In genomic region chr13:106917024-106917491, GRCh38 we compare ENCODE assay signal across 8 cellular contexts.
DNase-seq lines count a peak whose midpoint lies in the region; ATAC-seq and TF ChIP-seq lines count a peak whose summit lies in the region.

No MANE protein-coding gene starts in this region.

- H3K4me3 ChIP-seq in esophagus squamous epithelium = peak overlapping the region; percentile 48 to 76 (median 63)
- H3K4me3 ChIP-seq in vagina = peak overlapping the region; percentile 48 to 76

- H3K4me1 ChIP-seq in esophagus squamous epithelium (peaks cover 0 to 19% (median 3%) of the 10 kb centered on the region in 3 donors), vagina (no peaks in the 10 kb centered on the region)

- no peak for ATAC-seq in GM19035 (IDR thresholded peaks at IDR 0.05; ENCODE audit: unreplicated experiment)

- H3K36me3 ChIP-seq in esophagus squamous epithelium (no peaks in the 10 kb centered on the region), vagina (no peaks in the 10 kb centered on the region)

- no peaks in the 10 kb centered on the region for H3K36me3 Mint-ChIP-seq in activated naive CD4-positive, alpha-beta T cell treated with anti-CD3 and anti-CD28 coated beads, Interleukin-2, amount 10 ng/mL, durations not matched to agents 7 days and 5 days
- H3K36me3 Mint-ChIP-seq in nephron (ENCODE audit: low read depth) = no peaks in the 10 kb centered on the region

- DNase-seq in activated naive CD4-positive, alpha-beta T cell treated with anti-CD3 and anti-CD28 coated beads, Interleukin-2, amount 10 ng/mL, durations not matched to agents 7 days and 5 days = no peak
- no peak for DNase-seq in activated naive CD4-positive, alpha-beta T cell (lab: John Stamatoyannopoulos, UW)
- DNase-seq in esophagus squamous epithelium (lab: John Stamatoyannopoulos, UW) (no peak), vagina (ENCODE audit: extremely low spot score in 2 of 2) (no peak), inferior parietal cortex (ENCODE audit: extremely low spot score) (no peak)
- DNase-seq in activated CD4-positive, alpha-beta T cell treated with anti-CD3 and anti-CD28 coated beads for 48 hours = no peak

- WGBS in esophagus squamous epithelium, 2 donors = 62 to 76% methylated on average over 14 to 18 of the region's 28 CpGs

- no peaks in the 10 kb centered on the region for H3K9me3 Mint-ChIP-seq in activated naive CD4-positive, alpha-beta T cell treated with anti-CD3 and anti-CD28 coated beads, Interleukin-2, amount 10 ng/mL, durations not matched to agents 7 days and 5 days
- H3K9me3 Mint-ChIP-seq in nephron = no peaks in the 10 kb centered on the region

- TF ChIP-seq CTCF in esophagus squamous epithelium (IDR thresholded peaks at IDR 0.05) = no peak
- no peak for TF ChIP-seq CTCF in nephron (IDR thresholded peaks at IDR 0.05; ENCODE audit: unreplicated experiment in 3 of 3)
- no peak for TF ChIP-seq CTCF in vagina (IDR thresholded peaks at IDR 0.05)

- CTCF ChIA-PET in activated naive CD4-positive, alpha-beta T cell treated with anti-CD3 and anti-CD28 coated beads, Interleukin-2, amount 10 ng/mL, durations not matched to agents 7 days and 5 days (lab: Charles Lee) = no interaction called here

- peak overlapping the region; percentile 69 for H3K4me3 Mint-ChIP-seq in activated naive CD4-positive, alpha-beta T cell treated with anti-CD3 and anti-CD28 coated beads, Interleukin-2, amount 10 ng/mL, durations not matched to agents 7 days and 5 days
- peak overlapping the region; percentile 86 to 87 (median 87) for H3K4me3 Mint-ChIP-seq in nephron

- H3K27me3 ChIP-seq in esophagus squamous epithelium = no peaks in the 10 kb centered on the region
- no peaks in the 10 kb centered on the region for H3K27me3 ChIP-seq in vagina

- H3K27ac ChIP-seq in esophagus squamous epithelium = peak overlapping the region; percentile 78 to 93 (median 88)
- H3K27ac ChIP-seq in vagina = peak overlapping the region; percentile 89

- no peak overlapping the region for H3K27ac Mint-ChIP-seq in activated naive CD4-positive, alpha-beta T cell treated with anti-CD3 and anti-CD28 coated beads, Interleukin-2, amount 10 ng/mL, durations not matched to agents 7 days and 5 days
- peak overlapping the region; percentile 55 to 91 (median 84) for H3K27ac Mint-ChIP-seq in nephron

- intact Hi-C loops in esophagus squamous epithelium (cut with DNase I) = no loop called here
- intact Hi-C loops in vagina (cut with DNase I) = loop anchor here (10.0 kb wide), 1 partner anchor 382 kb away; the partner anchor contains the start of gene EFNB2

- H3K4me1 Mint-ChIP-seq in activated naive CD4-positive, alpha-beta T cell treated with anti-CD3 and anti-CD28 coated beads, Interleukin-2, amount 10 ng/mL, durations not matched to agents 7 days and 5 days = peaks cover 6% of the 10 kb centered on the region
- peaks cover 25% of the 10 kb centered on the region for H3K4me1 Mint-ChIP-seq in nephron

- H3K27me3 Mint-ChIP-seq in activated naive CD4-positive, alpha-beta T cell treated with anti-CD3 and anti-CD28 coated beads, Interleukin-2, amount 10 ng/mL, durations not matched to agents 7 days and 5 days = peaks cover 34% of the 10 kb centered on the region
- peaks cover 14% of the 10 kb centered on the region for H3K27me3 Mint-ChIP-seq in nephron (ENCODE audit: low read depth)

- TF ChIP-seq POLR2A in esophagus squamous epithelium (IDR thresholded peaks at IDR 0.05) = no peak
- TF ChIP-seq POLR2A in vagina (IDR thresholded peaks at IDR 0.05) = no peak

- H3K9me3 ChIP-seq in esophagus squamous epithelium = no peaks in the 10 kb centered on the region
- H3K9me3 ChIP-seq in vagina = no peaks in the 10 kb centered on the region
